Comparison of ENCODE assay signal across 10 cellular contexts in genomic region chr22:20568502-20569058, GRCh38.
A peak's percentile ranks its signal among the peaks of the same experiment; 100 is the strongest.
DNase-seq lines count a peak whose midpoint lies in the region; ATAC-seq, FAIRE-seq and TF ChIP-seq lines count a peak whose summit lies in the region.
"Had no signal": no experiment of that assay in that cellular context is flagged by ENCODE, and none has a peak within 500 bp of the region (broad histone marks: within the 10 kb centered on the region; RNA-seq: fewer than 3 reads in every experiment).

No MANE protein-coding gene starts in this region.

- CTCF ChIA-PET in activated CD4-positive, alpha-beta T cell treated with anti-CD3 and anti-CD28 coated beads, Interleukin-2, amount 10 ng/mL, durations not matched to agents 7 days and 5 days (lab: Charles Lee): interaction anchor here (0.8 to 7.3 kb wide), 10 partner anchors 9 to 151 kb away, joined by 3 to 122 read pairs (median 4); no protein-coding TSS in a partner anchor

- H3K36me3 Mint-ChIP-seq in activated CD4-positive, alpha-beta T cell treated with anti-CD3 and anti-CD28 coated beads, Interleukin-2, amount 10 ng/mL, durations not matched to agents 7 days and 5 days (ENCODE audit: low read depth): peaks cover 92% of the 10 kb centered on the region
- H3K36me3 Mint-ChIP-seq in astrocyte (ENCODE audit: low read depth, unreplicated experiment) (peaks cover 32% of the 10 kb centered on the region), memory B cell (peaks cover 18% of the 10 kb centered on the region)

- 74 to 82% (median 76%) methylated on average over 9 of the region's 9 CpGs for WGBS in ovary, 3 donors

- peaks cover 86% of the 10 kb centered on the region for H3K4me1 Mint-ChIP-seq in activated CD4-positive, alpha-beta T cell treated with anti-CD3 and anti-CD28 coated beads, Interleukin-2, amount 10 ng/mL, durations not matched to agents 7 days and 5 days
- H3K4me1 Mint-ChIP-seq in astrocyte (ENCODE audit: low read depth, unreplicated experiment): peaks cover 57% of the 10 kb centered on the region
- H3K4me1 Mint-ChIP-seq in memory B cell: peaks cover 21% of the 10 kb centered on the region

- peak overlapping the region; percentile 93 for H3K27ac Mint-ChIP-seq in activated CD4-positive, alpha-beta T cell treated with anti-CD3 and anti-CD28 coated beads, Interleukin-2, amount 10 ng/mL, durations not matched to agents 7 days and 5 days
- H3K27ac Mint-ChIP-seq in astrocyte (ENCODE audit: unreplicated experiment): peak overlapping the region; percentile 96
- peak overlapping the region; percentile 67 for H3K27ac Mint-ChIP-seq in memory B cell

- H3K4me1 ChIP-seq in astrocyte (ENCODE audit: insufficient read depth, low read length) (peaks cover 47% of the 10 kb centered on the region), thoracic aorta (ENCODE audit: control insufficient read depth in 1 of 2, low read depth in 2 of 2) (peaks cover 16 to 48% of the 10 kb centered on the region in 2 donors), ovary (ENCODE audit: insufficient read depth) (peaks cover 14% of the 10 kb centered on the region)

- POLR2A ChIA-PET in activated CD4-positive, alpha-beta T cell treated with anti-CD3 and anti-CD28 coated beads, Interleukin-2, amount 10 ng/mL, durations not matched to agents 7 days and 5 days (lab: Charles Lee): no interaction called here

- TF ChIP-seq POLR2A in ovary (IDR thresholded peaks at IDR 0.05): no peak

- ATAC-seq in memory B cell (ENCODE audit: low read depth): no peak
- no peak for ATAC-seq in thoracic aorta (ENCODE audit: insufficient number of reproducible peaks, low FRiP score, low read depth)
- no peak for ATAC-seq in GM19328 (IDR thresholded peaks at IDR 0.05; ENCODE audit: unreplicated experiment)

- H4K20me1 ChIP-seq in astrocyte (ENCODE audit: insufficient read depth, low read length): peaks cover 93% of the 10 kb centered on the region

- H3K79me2 ChIP-seq in astrocyte (ENCODE audit: insufficient read depth, low read length): peaks cover 41% of the 10 kb centered on the region

- intact Hi-C loops in ovary (cut with DNase I): loop anchor here in 1 of 4 donors (10.0 kb wide), 1 partner anchor 54 kb away; no protein-coding TSS in a partner anchor

- TF ChIP-seq CTCF in astrocyte (IDR thresholded peaks at IDR 0.05; ENCODE audit: insufficient read depth, low read depth, low read length): no peak
- TF ChIP-seq CTCF in thoracic aorta (IDR thresholded peaks at IDR 0.05): no peak
- no peak for TF ChIP-seq CTCF in ovary (IDR thresholded peaks at IDR 0.05)

- DNase-seq in activated CD4-positive, alpha-beta T cell treated with anti-CD3 and anti-CD28 coated beads, Interleukin-2, amount 10 ng/mL, durations not matched to agents 7 days and 5 days: no peak
- no peak for DNase-seq in activated CD4-positive, alpha-beta T cell treated with anti-CD3 and anti-CD28 coated beads for 48 hours
- no peak for DNase-seq in astrocyte (ENCODE audit: low read depth)
- DNase-seq in memory B cell (ENCODE audit: low spot score in 2 of 2): no peak
- DNase-seq in thoracic aorta (ENCODE audit: low spot score): no peak
- DNase-seq in NOMO-1 treated with dmso at 0.1 percent for 144 hours (lab: John Stamatoyannopoulos, UW; ENCODE audit: unreplicated experiment): no peak
- no peak for DNase-seq in ovary
- DNase-seq: NCI-H69 had no signal

- H3K4me2 ChIP-seq in astrocyte (ENCODE audit: low read length): peak overlapping the region; percentile 69

- FAIRE-seq in astrocyte (lab: Jason Lieb, UNC): no peak
- FAIRE-seq: islet of Langerhans had no signal

- H3K27me3 ChIP-seq in astrocyte (ENCODE audit: insufficient read depth, low read length) (no peaks in the 10 kb centered on the region), thoracic aorta (replicated peaks; ENCODE audit: insufficient read depth) (no peaks in the 10 kb centered on the region), ovary (no peaks in the 10 kb centered on the region)

- H3K9me3 ChIP-seq in astrocyte (ENCODE audit: insufficient read depth, low read depth, low read length) (no peaks in the 10 kb centered on the region), thoracic aorta (no peaks in the 10 kb centered on the region), ovary (no peaks in the 10 kb centered on the region)

- H3K9ac ChIP-seq in astrocyte (ENCODE audit: low read length): peak overlapping the region; percentile 75

- H3K4me3 Mint-ChIP-seq in activated CD4-positive, alpha-beta T cell treated with anti-CD3 and anti-CD28 coated beads, Interleukin-2, amount 10 ng/mL, durations not matched to agents 7 days and 5 days: peak overlapping the region; percentile 60
- H3K4me3 Mint-ChIP-seq in astrocyte (ENCODE audit: unreplicated experiment): peak overlapping the region; percentile 57
- H3K4me3 Mint-ChIP-seq in memory B cell: no peak overlapping the region

- H2AFZ ChIP-seq in astrocyte (ENCODE audit: low read depth, low read length): no peak overlapping the region

- peak overlapping the region; percentile 90 for H3K27ac ChIP-seq in astrocyte (ENCODE audit: low read depth, low read length)
- H3K27ac ChIP-seq in thoracic aorta: peak overlapping the region; percentile 66 to 76
- H3K27ac ChIP-seq in ovary: peak overlapping the region in 1 of 2 donors; percentile 25

- H3K36me3 ChIP-seq in astrocyte (ENCODE audit: insufficient read depth, low read length) (peaks cover 55% of the 10 kb centered on the region), thoracic aorta (peaks cover 53% of the 10 kb centered on the region), ovary (no peaks in the 10 kb centered on the region)

- H3K4me3 ChIP-seq in astrocyte (ENCODE audit: insufficient read depth, low read depth, low read length) (no peak overlapping the region), thoracic aorta (no peak overlapping the region), ovary (no peak overlapping the region)

- no peaks in the 10 kb centered on the region for H3K27me3 Mint-ChIP-seq in activated CD4-positive, alpha-beta T cell treated with anti-CD3 and anti-CD28 coated beads, Interleukin-2, amount 10 ng/mL, durations not matched to agents 7 days and 5 days
- H3K27me3 Mint-ChIP-seq in astrocyte (ENCODE audit: low read depth, unreplicated experiment) (no peaks in the 10 kb centered on the region), memory B cell (no peaks in the 10 kb centered on the region)

- H3K9me3 Mint-ChIP-seq in activated CD4-positive, alpha-beta T cell treated with anti-CD3 and anti-CD28 coated beads, Interleukin-2, amount 10 ng/mL, durations not matched to agents 7 days and 5 days: no peaks in the 10 kb centered on the region
- H3K9me3 Mint-ChIP-seq in astrocyte (ENCODE audit: unreplicated experiment) (no peaks in the 10 kb centered on the region), memory B cell (no peaks in the 10 kb centered on the region)

- no peak for TF ChIP-seq EP300 in ovary (IDR thresholded peaks at IDR 0.05)
